1 cellular context compared by ENCODE assay signal in the genomic region with DNA sequence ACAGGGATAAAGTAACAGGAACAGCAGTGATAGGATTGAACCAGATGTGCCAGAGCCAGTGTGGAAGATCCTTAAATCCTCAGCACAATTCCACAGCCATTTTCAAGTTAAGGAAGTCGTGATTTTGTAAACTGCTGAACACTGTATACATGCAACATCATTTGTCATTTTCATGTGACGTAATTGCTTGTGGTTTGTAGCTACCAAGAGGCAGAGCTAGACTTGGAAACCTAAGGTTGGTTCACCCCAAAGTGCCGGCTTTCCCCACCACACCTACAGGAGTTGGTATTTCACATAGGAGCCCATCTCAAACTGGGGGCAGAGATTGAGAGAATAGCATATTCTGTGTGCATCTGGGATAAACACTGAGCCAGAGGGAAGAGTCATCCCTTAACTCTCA.
TF ChIP-seq lines count a peak whose summit lies in the region.

No MANE protein-coding gene starts in this region.

TF ChIP-seq in HepG2, 621 proteins besides CTCF, POLR2A, EP300 and RAD21 (continued from another document):
- TF ChIP-seq, protein P1, sequence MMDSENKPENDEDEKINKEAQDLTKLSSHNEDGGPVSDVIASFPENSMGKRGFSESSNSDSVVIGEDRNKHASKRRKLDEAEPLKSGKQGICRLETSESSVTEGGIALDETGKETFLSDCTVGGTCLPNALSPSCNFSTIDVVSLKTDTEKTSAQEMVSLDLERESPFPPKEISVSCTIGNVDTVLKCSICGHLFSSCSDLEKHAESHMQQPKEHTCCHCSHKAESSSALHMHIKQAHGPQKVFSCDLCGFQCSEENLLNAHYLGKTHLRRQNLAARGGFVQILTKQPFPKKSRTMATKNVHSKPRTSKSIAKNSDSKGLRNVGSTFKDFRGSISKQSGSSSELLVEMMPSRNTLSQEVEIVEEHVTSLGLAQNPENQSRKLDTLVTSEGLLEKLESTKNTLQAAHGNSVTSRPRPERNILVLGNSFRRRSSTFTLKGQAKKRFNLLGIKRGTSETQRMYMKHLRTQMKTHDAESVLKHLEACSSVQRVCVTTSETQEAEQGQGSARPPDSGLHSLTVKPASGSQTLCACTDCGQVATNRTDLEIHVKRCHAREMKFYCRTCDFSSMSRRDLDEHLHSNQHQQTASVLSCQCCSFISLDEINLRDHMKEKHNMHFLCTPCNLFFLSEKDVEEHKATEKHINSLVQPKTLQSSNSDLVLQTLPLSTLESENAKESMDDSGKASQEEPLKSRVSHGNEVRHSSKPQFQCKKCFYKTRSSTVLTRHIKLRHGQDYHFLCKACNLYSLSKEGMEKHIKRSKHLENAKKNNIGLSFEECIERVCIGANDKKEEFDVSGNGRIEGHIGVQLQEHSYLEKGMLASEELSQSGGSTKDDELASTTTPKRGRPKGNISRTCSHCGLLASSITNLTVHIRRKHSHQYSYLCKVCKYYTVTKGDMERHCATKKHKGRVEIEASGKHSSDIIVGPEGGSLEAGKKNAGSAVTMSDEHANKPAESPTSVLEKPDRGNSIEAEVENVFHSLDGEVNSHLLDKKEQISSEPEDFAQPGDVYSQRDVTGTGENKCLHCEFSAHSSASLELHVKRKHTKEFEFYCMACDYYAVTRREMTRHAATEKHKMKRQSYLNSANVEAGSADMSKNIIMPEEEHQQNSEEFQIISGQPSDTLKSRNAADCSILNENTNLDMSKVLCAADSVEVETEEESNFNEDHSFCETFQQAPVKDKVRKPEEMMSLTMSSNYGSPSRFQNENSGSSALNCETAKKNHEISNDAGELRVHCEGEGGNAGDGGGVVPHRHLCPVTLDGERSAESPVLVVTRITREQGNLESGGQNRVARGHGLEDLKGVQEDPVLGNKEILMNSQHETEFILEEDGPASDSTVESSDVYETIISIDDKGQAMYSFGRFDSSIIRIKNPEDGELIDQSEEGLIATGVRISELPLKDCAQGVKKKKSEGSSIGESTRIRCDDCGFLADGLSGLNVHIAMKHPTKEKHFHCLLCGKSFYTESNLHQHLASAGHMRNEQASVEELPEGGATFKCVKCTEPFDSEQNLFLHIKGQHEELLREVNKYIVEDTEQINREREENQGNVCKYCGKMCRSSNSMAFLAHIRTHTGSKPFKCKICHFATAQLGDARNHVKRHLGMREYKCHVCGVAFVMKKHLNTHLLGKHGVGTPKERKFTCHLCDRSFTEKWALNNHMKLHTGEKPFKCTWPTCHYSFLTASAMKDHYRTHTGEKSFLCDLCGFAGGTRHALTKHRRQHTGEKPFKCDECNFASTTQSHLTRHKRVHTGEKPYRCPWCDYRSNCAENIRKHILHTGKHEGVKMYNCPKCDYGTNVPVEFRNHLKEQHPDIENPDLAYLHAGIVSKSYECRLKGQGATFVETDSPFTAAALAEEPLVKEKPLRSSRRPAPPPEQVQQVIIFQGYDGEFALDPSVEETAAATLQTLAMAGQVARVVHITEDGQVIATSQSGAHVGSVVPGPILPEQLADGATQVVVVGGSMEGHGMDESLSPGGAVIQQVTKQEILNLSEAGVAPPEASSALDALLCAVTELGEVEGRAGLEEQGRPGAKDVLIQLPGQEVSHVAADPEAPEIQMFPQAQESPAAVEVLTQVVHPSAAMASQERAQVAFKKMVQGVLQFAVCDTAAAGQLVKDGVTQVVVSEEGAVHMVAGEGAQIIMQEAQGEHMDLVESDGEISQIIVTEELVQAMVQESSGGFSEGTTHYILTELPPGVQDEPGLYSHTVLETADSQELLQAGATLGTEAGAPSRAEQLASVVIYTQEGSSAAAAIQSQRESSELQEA (CRISPR knock-in tag; IDR thresholded peaks at IDR 0.05; ENCODE audit: not compliant biosample characterization) = no peak
- TF ChIP-seq ATF7 (IDR thresholded peaks at IDR 0.05) (peak; percentile 49), ATF7 (CRISPR knock-in tag; IDR thresholded peaks at IDR 0.05) (no peak), CREB1 (IDR thresholded peaks at IDR 0.05) (0 out of 2 replicates have a peak, but pooled peaks have one; percentile 57), CREB1 (CRISPR knock-in tag; IDR thresholded peaks at IDR 0.05) (no peak), TBX3 (IDR thresholded peaks at IDR 0.05; ENCODE audit: borderline replicate concordance) (no peak)
- TF ChIP-seq, protein P2, sequence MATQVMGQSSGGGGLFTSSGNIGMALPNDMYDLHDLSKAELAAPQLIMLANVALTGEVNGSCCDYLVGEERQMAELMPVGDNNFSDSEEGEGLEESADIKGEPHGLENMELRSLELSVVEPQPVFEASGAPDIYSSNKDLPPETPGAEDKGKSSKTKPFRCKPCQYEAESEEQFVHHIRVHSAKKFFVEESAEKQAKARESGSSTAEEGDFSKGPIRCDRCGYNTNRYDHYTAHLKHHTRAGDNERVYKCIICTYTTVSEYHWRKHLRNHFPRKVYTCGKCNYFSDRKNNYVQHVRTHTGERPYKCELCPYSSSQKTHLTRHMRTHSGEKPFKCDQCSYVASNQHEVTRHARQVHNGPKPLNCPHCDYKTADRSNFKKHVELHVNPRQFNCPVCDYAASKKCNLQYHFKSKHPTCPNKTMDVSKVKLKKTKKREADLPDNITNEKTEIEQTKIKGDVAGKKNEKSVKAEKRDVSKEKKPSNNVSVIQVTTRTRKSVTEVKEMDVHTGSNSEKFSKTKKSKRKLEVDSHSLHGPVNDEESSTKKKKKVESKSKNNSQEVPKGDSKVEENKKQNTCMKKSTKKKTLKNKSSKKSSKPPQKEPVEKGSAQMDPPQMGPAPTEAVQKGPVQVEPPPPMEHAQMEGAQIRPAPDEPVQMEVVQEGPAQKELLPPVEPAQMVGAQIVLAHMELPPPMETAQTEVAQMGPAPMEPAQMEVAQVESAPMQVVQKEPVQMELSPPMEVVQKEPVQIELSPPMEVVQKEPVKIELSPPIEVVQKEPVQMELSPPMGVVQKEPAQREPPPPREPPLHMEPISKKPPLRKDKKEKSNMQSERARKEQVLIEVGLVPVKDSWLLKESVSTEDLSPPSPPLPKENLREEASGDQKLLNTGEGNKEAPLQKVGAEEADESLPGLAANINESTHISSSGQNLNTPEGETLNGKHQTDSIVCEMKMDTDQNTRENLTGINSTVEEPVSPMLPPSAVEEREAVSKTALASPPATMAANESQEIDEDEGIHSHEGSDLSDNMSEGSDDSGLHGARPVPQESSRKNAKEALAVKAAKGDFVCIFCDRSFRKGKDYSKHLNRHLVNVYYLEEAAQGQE (IDR thresholded peaks at IDR 0.05; ENCODE audit: borderline replicate concordance in 1 of 2, low read depth in 1 of 2, low read length in 2 of 2) = no peak
- TF ChIP-seq, protein P3, sequence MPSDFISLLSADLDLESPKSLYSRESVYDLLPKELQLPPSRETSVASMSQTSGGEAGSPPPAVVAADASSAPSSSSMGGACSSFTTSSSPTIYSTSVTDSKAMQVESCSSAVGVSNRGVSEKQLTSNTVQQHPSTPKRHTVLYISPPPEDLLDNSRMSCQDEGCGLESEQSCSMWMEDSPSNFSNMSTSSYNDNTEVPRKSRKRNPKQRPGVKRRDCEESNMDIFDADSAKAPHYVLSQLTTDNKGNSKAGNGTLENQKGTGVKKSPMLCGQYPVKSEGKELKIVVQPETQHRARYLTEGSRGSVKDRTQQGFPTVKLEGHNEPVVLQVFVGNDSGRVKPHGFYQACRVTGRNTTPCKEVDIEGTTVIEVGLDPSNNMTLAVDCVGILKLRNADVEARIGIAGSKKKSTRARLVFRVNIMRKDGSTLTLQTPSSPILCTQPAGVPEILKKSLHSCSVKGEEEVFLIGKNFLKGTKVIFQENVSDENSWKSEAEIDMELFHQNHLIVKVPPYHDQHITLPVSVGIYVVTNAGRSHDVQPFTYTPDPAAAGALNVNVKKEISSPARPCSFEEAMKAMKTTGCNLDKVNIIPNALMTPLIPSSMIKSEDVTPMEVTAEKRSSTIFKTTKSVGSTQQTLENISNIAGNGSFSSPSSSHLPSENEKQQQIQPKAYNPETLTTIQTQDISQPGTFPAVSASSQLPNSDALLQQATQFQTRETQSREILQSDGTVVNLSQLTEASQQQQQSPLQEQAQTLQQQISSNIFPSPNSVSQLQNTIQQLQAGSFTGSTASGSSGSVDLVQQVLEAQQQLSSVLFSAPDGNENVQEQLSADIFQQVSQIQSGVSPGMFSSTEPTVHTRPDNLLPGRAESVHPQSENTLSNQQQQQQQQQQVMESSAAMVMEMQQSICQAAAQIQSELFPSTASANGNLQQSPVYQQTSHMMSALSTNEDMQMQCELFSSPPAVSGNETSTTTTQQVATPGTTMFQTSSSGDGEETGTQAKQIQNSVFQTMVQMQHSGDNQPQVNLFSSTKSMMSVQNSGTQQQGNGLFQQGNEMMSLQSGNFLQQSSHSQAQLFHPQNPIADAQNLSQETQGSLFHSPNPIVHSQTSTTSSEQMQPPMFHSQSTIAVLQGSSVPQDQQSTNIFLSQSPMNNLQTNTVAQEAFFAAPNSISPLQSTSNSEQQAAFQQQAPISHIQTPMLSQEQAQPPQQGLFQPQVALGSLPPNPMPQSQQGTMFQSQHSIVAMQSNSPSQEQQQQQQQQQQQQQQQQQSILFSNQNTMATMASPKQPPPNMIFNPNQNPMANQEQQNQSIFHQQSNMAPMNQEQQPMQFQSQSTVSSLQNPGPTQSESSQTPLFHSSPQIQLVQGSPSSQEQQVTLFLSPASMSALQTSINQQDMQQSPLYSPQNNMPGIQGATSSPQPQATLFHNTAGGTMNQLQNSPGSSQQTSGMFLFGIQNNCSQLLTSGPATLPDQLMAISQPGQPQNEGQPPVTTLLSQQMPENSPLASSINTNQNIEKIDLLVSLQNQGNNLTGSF (CRISPR knock-in tag; IDR thresholded peaks at IDR 0.05) = no peak
- TF ChIP-seq, protein P4, sequence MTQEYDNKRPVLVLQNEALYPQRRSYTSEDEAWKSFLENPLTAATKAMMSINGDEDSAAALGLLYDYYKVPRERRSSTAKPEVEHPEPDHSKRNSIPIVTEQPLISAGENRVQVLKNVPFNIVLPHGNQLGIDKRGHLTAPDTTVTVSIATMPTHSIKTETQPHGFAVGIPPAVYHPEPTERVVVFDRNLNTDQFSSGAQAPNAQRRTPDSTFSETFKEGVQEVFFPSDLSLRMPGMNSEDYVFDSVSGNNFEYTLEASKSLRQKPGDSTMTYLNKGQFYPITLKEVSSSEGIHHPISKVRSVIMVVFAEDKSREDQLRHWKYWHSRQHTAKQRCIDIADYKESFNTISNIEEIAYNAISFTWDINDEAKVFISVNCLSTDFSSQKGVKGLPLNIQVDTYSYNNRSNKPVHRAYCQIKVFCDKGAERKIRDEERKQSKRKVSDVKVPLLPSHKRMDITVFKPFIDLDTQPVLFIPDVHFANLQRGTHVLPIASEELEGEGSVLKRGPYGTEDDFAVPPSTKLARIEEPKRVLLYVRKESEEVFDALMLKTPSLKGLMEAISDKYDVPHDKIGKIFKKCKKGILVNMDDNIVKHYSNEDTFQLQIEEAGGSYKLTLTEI (CRISPR knock-in tag; conservative IDR thresholded peaks at IDR 0.05) = no peak
